Comparison of ENCODE assay signal across 23 cellular contexts in the genomic region with DNA sequence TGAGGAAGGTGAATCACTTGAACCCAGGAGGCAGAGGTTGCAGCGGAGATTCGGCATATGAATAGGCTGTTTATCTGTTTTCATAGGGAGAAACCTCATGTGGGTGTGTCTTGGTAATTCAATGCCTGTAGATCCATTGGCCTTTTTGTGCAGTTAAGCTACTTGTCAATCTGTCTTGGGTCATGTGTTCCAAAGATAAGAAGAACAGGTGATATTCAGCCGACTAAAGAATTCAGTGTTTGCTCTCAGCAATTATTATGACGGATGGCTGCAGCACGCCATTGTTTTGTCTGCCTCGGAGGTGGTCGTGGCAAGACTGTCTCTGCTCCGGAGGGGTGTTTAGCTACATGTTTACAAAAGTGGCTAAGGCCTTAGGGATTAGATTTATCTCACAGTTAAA.
DNase-seq lines count a peak whose midpoint lies in the region; ATAC-seq, FAIRE-seq and TF ChIP-seq lines count a peak whose summit lies in the region.
"Had no signal": no experiment of that assay in that cellular context is flagged by ENCODE, and none has a peak within 500 bp of the region (broad histone marks: within the 10 kb centered on the region; RNA-seq: fewer than 3 reads in every experiment).

No MANE protein-coding gene starts in this region.

- H3K27ac Mint-ChIP-seq in H9 (no peak overlapping the region; a peak in 1 of 7 replicates), endodermal cell (peak overlapping the region; percentile 44)
- H3K27ac Mint-ChIP-seq: CD4-positive, alpha-beta T cell; GM23338 had no signal

- H4K5ac ChIP-seq in H9 (ENCODE audit: insufficient read length, low read depth, low read length): no peak overlapping the region

- H3K4me3 Mint-ChIP-seq in H9: no peak overlapping the region
- no peak overlapping the region for H3K4me3 Mint-ChIP-seq in endodermal cell
- H3K4me3 Mint-ChIP-seq: CD4-positive, alpha-beta T cell; GM23338 had no signal

- no peaks in the 10 kb centered on the region for H3K36me3 ChIP-seq in endodermal cell (ENCODE audit: control insufficient read depth, insufficient read depth, low read length)
- H3K36me3 ChIP-seq in small intestine (ENCODE audit: control insufficient read depth in 2 of 2, insufficient read depth in 2 of 2, low read length in 2 of 2): no peaks in the 10 kb centered on the region
- H3K36me3 ChIP-seq: BLaER1 treated with 17β-estradiol and CSF1 and Interleukin-3, amounts not matched to agents 10 nM and 100 nM; HAP-1 had no signal

- H3K27me3 ChIP-seq in H9 (ENCODE audit: insufficient read depth, low read length) (no peaks in the 10 kb centered on the region), endodermal cell (ENCODE audit: control insufficient read depth, insufficient read depth, low read length, poor library complexity, severe bottlenecking) (no peaks in the 10 kb centered on the region), small intestine (ENCODE audit: control insufficient read depth in 2 of 2, insufficient read depth in 2 of 2, low read length in 2 of 2) (no peaks in the 10 kb centered on the region)
- H3K27me3 ChIP-seq: BLaER1 treated with 17β-estradiol and CSF1 and Interleukin-3, amounts not matched to agents 10 nM and 100 nM had no signal

- H2BK120ac ChIP-seq in H9 (ENCODE audit: low read depth, low read length, poor library complexity, severe bottlenecking): no peak overlapping the region

- no peaks in the 10 kb centered on the region for H3K9me3 ChIP-seq in H9 (ENCODE audit: control insufficient read depth, low read depth, low read length)
- no peaks in the 10 kb centered on the region for H3K9me3 ChIP-seq in endodermal cell (ENCODE audit: control insufficient read depth, low read length)
- H3K9me3 ChIP-seq in small intestine (ENCODE audit: control insufficient read depth, low read depth): no peaks in the 10 kb centered on the region
- H3K9me3 ChIP-seq: BLaER1 treated with 17β-estradiol and CSF1 and Interleukin-3, amounts not matched to agents 10 nM and 100 nM; HAP-1 had no signal

- no peak overlapping the region for H2AK5ac ChIP-seq in H9 (ENCODE audit: insufficient read length, low read length)

- DNase-seq in NCI-H2171 treated with DMSO at 0.1 percent for 48 hours (lab: John Stamatoyannopoulos, UW): peak; percentile 3
- no peak for DNase-seq in NCI-H2171 (lab: John Stamatoyannopoulos, UW)
- no peak for DNase-seq in H9
- DNase-seq in NCI-H69 (lab: John Stamatoyannopoulos, UW): peak; percentile 87
- no peak for DNase-seq in endodermal cell
- DNase-seq in small intestine: no peak
- no peak for DNase-seq in stimulated activated CD4-positive, alpha-beta T cell treated with anti-CD3 and anti-CD28 coated beads, Interleukin-1b, Interleukin-23, amount 100 ng/mL, for 48 hours
- DNase-seq: CD4-positive, alpha-beta T cell; DMS53; NCI-H1092; NCI-H1694 treated with DMSO at 0.1 percent for 48 hours; NCI-H510A; NCI-H774; SHP77 had no signal

- no peaks in the 10 kb centered on the region for H3K27me3 Mint-ChIP-seq in H9 (ENCODE audit: low read depth)
- H3K27me3 Mint-ChIP-seq in endodermal cell (ENCODE audit: insufficient read depth): no peaks in the 10 kb centered on the region
- H3K27me3 Mint-ChIP-seq: CD4-positive, alpha-beta T cell had no signal

- TF ChIP-seq CTCF in H9 (conservative IDR thresholded peaks at IDR 0.05) (no peak), endodermal cell (conservative IDR thresholded peaks at IDR 0.05) (no peak)

- no peaks in the 10 kb centered on the region for H3K79me2 ChIP-seq in H9 (ENCODE audit: insufficient read depth, low read length)

- H3K79me1 ChIP-seq in H9 (ENCODE audit: insufficient read depth, low read depth, low read length, poor library complexity, severe bottlenecking): no peaks in the 10 kb centered on the region

- H3K9me3 Mint-ChIP-seq in H9 (peaks cover 2 to 4% of the 10 kb centered on the region in 2 experiments; a peak in 2 of 5 replicates), endodermal cell (peaks cover 9% of the 10 kb centered on the region)

- no peak overlapping the region for H2BK20ac ChIP-seq in H9 (ENCODE audit: low read depth, low read length, poor library complexity, severe bottlenecking)

- WGBS in H9 (ENCODE audit: extremely low coverage, insufficient read length, low lambda C conversion rate): no CpG with 5 or more reads among the region's 8 CpGs
- WGBS in endodermal cell (ENCODE audit: insufficient coverage in 1 of 2, insufficient read length in 1 of 2), 2 experiments: 63 to 80% methylated on average over 6 to 8 of the region's 8 CpGs
- 25 to 54% (median 48%) methylated on average over 8 of the region's 8 CpGs for WGBS in small intestine, 3 donors

- H2BK5ac ChIP-seq in H9 (ENCODE audit: insufficient read length, low read length): no peak overlapping the region

- H3K23me2 ChIP-seq in H9 (ENCODE audit: insufficient read length, low read depth, low read length, poor library complexity, severe bottlenecking): no peaks in the 10 kb centered on the region

- no peak overlapping the region for H3T11ph ChIP-seq in H9 (ENCODE audit: low read length)

- no peak overlapping the region for H3K4me2 ChIP-seq in H9 (ENCODE audit: insufficient read depth, insufficient read length, low read length)
- H3K4me2 ChIP-seq: BLaER1 treated with 17β-estradiol and CSF1 and Interleukin-3, amounts not matched to agents 10 nM and 100 nM; GM23338 had no signal

- H4K8ac ChIP-seq in H9 (replicated peaks; ENCODE audit: insufficient read length, low read depth, low read length): no peak overlapping the region

- H3K23ac ChIP-seq in H9 (ENCODE audit: insufficient read length, low read depth, low read length): no peak overlapping the region

- peaks cover 0 to 3% of the 10 kb centered on the region in 2 experiments; a peak in 2 of 4 replicates for H3K4me1 Mint-ChIP-seq in H9
- peaks cover 30% of the 10 kb centered on the region for H3K4me1 Mint-ChIP-seq in endodermal cell

- FAIRE-seq in small intestine (lab: Jason Lieb, UNC): no peak
- FAIRE-seq: A204.1, G401.6 had no signal

- H3K27ac ChIP-seq in H9 (ENCODE audit: insufficient read length, low read depth, low read length) (no peak overlapping the region), endodermal cell (ENCODE audit: low read depth, low read length) (no peak overlapping the region), small intestine (ENCODE audit: low read depth in 1 of 2, low read length in 1 of 2) (no peak overlapping the region)
- H3K27ac ChIP-seq: BLaER1 treated with 17β-estradiol and CSF1 and Interleukin-3, amounts not matched to agents 10 nM and 100 nM; RWPE1; SK-N-MC had no signal

- no peak overlapping the region for H4K91ac ChIP-seq in H9 (ENCODE audit: insufficient read length, low read depth, low read length)

- no peak overlapping the region for H2BK15ac ChIP-seq in H9 (ENCODE audit: low read depth, low read length)

- H3K4me3 ChIP-seq in endodermal cell (ENCODE audit: low read length) (no peak overlapping the region), small intestine (ENCODE audit: low read depth in 1 of 2, low read length in 2 of 2) (no peak overlapping the region)
- H3K4me3 ChIP-seq: BLaER1 treated with 17β-estradiol and CSF1 and Interleukin-3, amounts not matched to agents 10 nM and 100 nM; GM23338; HAP-1; SK-N-MC had no signal

- no peak overlapping the region for H3K56ac ChIP-seq in H9 (ENCODE audit: insufficient read length, low read depth, low read length)

- H3K14ac ChIP-seq in H9 (ENCODE audit: insufficient read depth, low read length): no peak overlapping the region

- no peak overlapping the region for H3K9ac ChIP-seq in H9 (ENCODE audit: extremely low read depth, insufficient read length, low read length)
- H3K9ac ChIP-seq in endodermal cell (ENCODE audit: extremely low read depth, low read length, poor library complexity, severe bottlenecking): no peak overlapping the region
- H3K9ac ChIP-seq: BLaER1 treated with 17β-estradiol and CSF1 and Interleukin-3, amounts not matched to agents 10 nM and 100 nM had no signal

- H3K4ac ChIP-seq in H9 (ENCODE audit: low read depth, low read length): no peak overlapping the region

- H3K36me3 Mint-ChIP-seq in H9 (ENCODE audit: insufficient read depth in 1 of 3, low read depth in 3 of 3) (peaks cover 7 to 10% (median 8%) of the 10 kb centered on the region in 3 experiments; a peak in 6 of 7 replicates), endodermal cell (ENCODE audit: low read depth) (no peaks in the 10 kb centered on the region)

- peak overlapping the region; percentile 5 for H2AFZ ChIP-seq in H9 (ENCODE audit: low read length)
- H2AFZ ChIP-seq: GM23338 had no signal

- H2BK12ac ChIP-seq in H9 (ENCODE audit: insufficient read length, low read depth, low read length): no peak overlapping the region

- ATAC-seq in HG03139 (IDR thresholded peaks at IDR 0.05; ENCODE audit: unreplicated experiment): no peak
- ATAC-seq: GM23338, Panc1 had no signal

- no peaks in the 10 kb centered on the region for H4K20me1 ChIP-seq in H9 (ENCODE audit: control insufficient read depth, insufficient read depth, insufficient read length)
- H4K20me1 ChIP-seq: BLaER1 treated with 17β-estradiol and CSF1 and Interleukin-3, amounts not matched to agents 10 nM and 100 nM had no signal

- H3K4me1 ChIP-seq in H9 (ENCODE audit: insufficient read depth, low read length): peaks cover 4% of the 10 kb centered on the region; the same call in 1 of the 2 replicates
- H3K4me1 ChIP-seq in endodermal cell (ENCODE audit: control insufficient read depth, insufficient read depth, low read length): peaks cover 6% of the 10 kb centered on the region
- H3K4me1 ChIP-seq in small intestine (ENCODE audit: control insufficient read depth in 2 of 2, insufficient read depth in 1 of 2, low read depth in 1 of 2, low read length in 1 of 2): no peaks in the 10 kb centered on the region
- H3K4me1 ChIP-seq: BLaER1 treated with 17β-estradiol and CSF1 and Interleukin-3, amounts not matched to agents 10 nM and 100 nM had no signal

- H3K18ac ChIP-seq in H9 (ENCODE audit: insufficient read length, low read depth, low read length): no peak overlapping the region

Comparison
In these comparisons a context has a peak if more than half of its experiments do, and no peak if none do; other contexts are left out.
1. DNase-seq: peak in NCI-H2171 treated with DMSO at 0.1 percent for 48 hours (single experiment) and NCI-H69 (single experiment); none in NCI-H2171 (single experiment), H9 (single experiment), endodermal cell (single experiment), small intestine (single experiment) and stimulated activated CD4-positive, alpha-beta T cell treated with anti-CD3 and anti-CD28 coated beads, Interleukin-1b, Interleukin-23, amount 100 ng/mL, for 48 hours (single experiment).